35 cellular contexts compared by ENCODE assay signal in the genomic region with DNA sequence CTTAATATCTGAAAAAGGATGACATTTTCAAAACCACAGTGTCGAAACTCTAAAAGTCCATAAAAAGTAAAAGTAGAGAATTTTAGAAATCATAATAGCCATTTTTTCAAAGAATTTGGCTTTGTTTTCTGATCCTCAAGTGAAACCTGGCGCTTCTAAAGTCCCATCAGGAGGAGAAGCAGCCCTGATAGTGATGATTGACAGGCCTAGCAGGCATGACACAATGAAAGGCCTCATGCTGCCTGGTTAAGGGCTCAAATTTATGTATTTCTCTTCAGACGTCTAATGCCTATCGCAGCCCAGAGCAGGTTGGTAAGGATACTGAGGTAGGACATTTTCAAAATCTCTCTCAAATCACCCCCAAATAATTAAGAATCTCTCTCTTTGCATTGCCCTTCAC. TPM values are rescaled to one million over a fixed set of nuclear protein-coding genes. Genes with fewer than 3 reads are reported as not detected.
"Had no signal": no experiment of that assay in that cellular context is flagged by ENCODE, and none has a peak within 500 bp of the region (broad histone marks: within the 10 kb centered on the region; RNA-seq: fewer than 3 reads in every experiment).

No MANE protein-coding gene starts in this region.

- H3K27ac Mint-ChIP-seq: dendritic cell treated with granulocyte-macrophage colony-stimulating factor and Interleukin-4, amounts not matched to agents 40 ng/mL and 50 ng/mL, for 4 days; effector memory CD8-positive, alpha-beta T cell; endodermal cell; mesothelial cell of epicardium; naive B cell had no signal

- H3K4me3 ChIP-seq: colonic mucosa, esophagus squamous epithelium, gastrocnemius medialis, heart right ventricle, left lung, lower lobe of right lung, mucosa of descending colon had no signal

- ATAC-seq: effector memory CD8-positive, alpha-beta T cell; esophagus mucosa; gastrocnemius medialis; heart right ventricle; left cardiac atrium; left lung; left ventricle myocardium superior; lower lobe of right lung; mucosa of descending colon had no signal

- H3K27ac ChIP-seq: colonic mucosa, epithelial cell of prostate, esophagus squamous epithelium, gastrocnemius medialis, heart right ventricle, left lung, lower lobe of right lung had no signal

- H3K36me3 Mint-ChIP-seq: mesothelial cell of epicardium, naive B cell had no signal

- H3K27me3 ChIP-seq: colonic mucosa had no signal

- H3K4me3 Mint-ChIP-seq: dendritic cell treated with granulocyte-macrophage colony-stimulating factor and Interleukin-4, amounts not matched to agents 40 ng/mL and 50 ng/mL, for 4 days; effector memory CD8-positive, alpha-beta T cell; endodermal cell; mesothelial cell of epicardium; naive B cell had no signal

- FAIRE-seq: endometrium, islet of Langerhans, keratinocyte had no signal

- H3K9me3 Mint-ChIP-seq: dendritic cell treated with granulocyte-macrophage colony-stimulating factor and Interleukin-4, amounts not matched to agents 40 ng/mL and 50 ng/mL, for 4 days; effector memory CD8-positive, alpha-beta T cell; endodermal cell; mesothelial cell of epicardium had no signal

- H3K36me3 ChIP-seq: colonic mucosa, esophagus squamous epithelium, gastrocnemius medialis, heart right ventricle, left lung, lower lobe of right lung had no signal

- H3K9me3 ChIP-seq: colonic mucosa, esophagus squamous epithelium, gastrocnemius medialis, heart right ventricle, left lung, lower lobe of right lung, mucosa of descending colon had no signal

- H3K4me1 ChIP-seq: colonic mucosa, gastrocnemius medialis, left lung had no signal

- DNase-seq: colonic mucosa; cortex of kidney; effector CD8-positive, alpha-beta T cell; effector memory CD8-positive, alpha-beta T cell; endodermal cell; erythroblast; esophagus squamous epithelium; foreskin fibroblast; foreskin melanocyte; gastrocnemius medialis; glutamatergic neuron; head of caudate nucleus; heart right ventricle; hippocampal formation; left cardiac atrium; left lung; left ventricle myocardium superior; lower lobe of right lung; mesenchymal stem cell; mucosa of descending colon; naive B cell had no signal

RNA-seq across cellular contexts. Expression of a gene that starts 3.9 kb away (rescaled TPM):
- total RNA-seq: dermis microvascular lymphatic vessel endothelial cell, esophagus mucosa, esophagus squamous epithelium, gastrocnemius medialis, glomerular endothelial cell, kidney epithelial cell, left cardiac atrium, left ventricle myocardium superior, lower leg skin, lung microvascular endothelial cell, mesenteric fat pad, mucosa of descending colon, myocyte had no signal
- polyA plus RNA-seq: heart right ventricle had no signal
